Comparison of ENCODE assay signal across 7 cellular contexts in the genomic region with DNA sequence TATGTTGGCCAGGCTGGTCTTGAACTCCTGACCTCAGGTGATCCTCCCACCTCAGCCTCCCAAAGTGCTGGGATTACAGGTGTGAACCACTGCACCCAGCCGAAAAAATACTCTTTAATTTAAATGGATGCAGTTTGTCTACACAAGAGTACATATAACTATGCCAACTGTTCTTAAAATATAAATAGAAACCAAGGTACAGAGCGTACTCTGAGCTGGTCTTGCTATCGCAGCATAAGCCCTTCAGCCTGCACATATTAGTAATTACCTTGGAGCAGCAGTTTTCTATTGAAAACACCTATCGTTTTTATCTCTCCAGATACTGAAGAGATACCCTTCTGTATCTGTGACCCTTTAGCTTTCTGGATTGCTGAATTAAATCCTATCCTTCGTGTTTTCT. TPM values are rescaled to one million over a fixed set of nuclear protein-coding genes. Genes with fewer than 3 reads are reported as not detected.
"Had no signal": no experiment of that assay in that cellular context is flagged by ENCODE, and none has a peak within 500 bp of the region (broad histone marks: within the 10 kb centered on the region; RNA-seq: fewer than 3 reads in every experiment).

No MANE protein-coding gene starts in this region.

- DNase-seq: GM23248, GOT3, H7, IMR-90 had no signal

- ATAC-seq: HCT116 had no signal

- H3K9ac ChIP-seq: GM23248 had no signal

- H3K4me3 ChIP-seq: GM23248, HAP-1 had no signal

- H3K4me1 ChIP-seq: HAP-1 had no signal

- H3K27ac ChIP-seq: GM23248 had no signal

RNA-seq across cellular contexts. Expression of a gene that starts 3.4 kb away (rescaled TPM):
- total RNA-seq: HT-29 had no signal

RNA-seq across cellular contexts. Expression of a gene that starts 41.9 kb away (rescaled TPM):
- total RNA-seq: HT-29 had no signal
